20 cellular contexts compared by ENCODE assay signal in genomic region chr4:146255463-146255862, GRCh38. TPM values are rescaled to one million over a fixed set of nuclear protein-coding genes. Genes with fewer than 3 reads are reported as not detected.
A peak's percentile ranks its signal among the peaks of the same experiment; 100 is the strongest.
DNase-seq lines count a peak whose midpoint lies in the region; ATAC-seq, FAIRE-seq and TF ChIP-seq lines count a peak whose summit lies in the region.
"Had no signal": no experiment of that assay in that cellular context is flagged by ENCODE, and none has a peak within 500 bp of the region (broad histone marks: within the 10 kb centered on the region; RNA-seq: fewer than 3 reads in every experiment).

No MANE protein-coding gene starts in this region.

- intact Hi-C loops in naive thymus-derived CD4-positive, alpha-beta T cell (cut with micrococcal nuclease), result no loop called here

- H3K27me3 ChIP-seq in gastroesophageal sphincter, result no peaks in the 10 kb centered on the region
- no peaks in the 10 kb centered on the region for H3K27me3 ChIP-seq in naive thymus-derived CD4-positive, alpha-beta T cell (ENCODE audit: control insufficient read depth in 2 of 2, insufficient read depth in 2 of 2, low read length in 2 of 2)
- H3K27me3 ChIP-seq: gastrocnemius medialis, spleen had no signal

- TF ChIP-seq POLR2A in gastroesophageal sphincter (IDR thresholded peaks at IDR 0.05), result no peak

- H3K27ac ChIP-seq in gastroesophageal sphincter, result no peak overlapping the region
- no peak overlapping the region for H3K27ac ChIP-seq in naive thymus-derived CD4-positive, alpha-beta T cell (ENCODE audit: low read depth, low read length)
- H3K27ac ChIP-seq: gastrocnemius medialis, WERI-Rb-1 had no signal

- H3K4me1 ChIP-seq in gastroesophageal sphincter, result no peaks in the 10 kb centered on the region
- no peaks in the 10 kb centered on the region for H3K4me1 ChIP-seq in naive thymus-derived CD4-positive, alpha-beta T cell (ENCODE audit: control insufficient read depth in 2 of 2, insufficient read depth in 2 of 2, low read length in 2 of 2)
- H3K4me1 ChIP-seq: gastrocnemius medialis had no signal

- WGBS in gastroesophageal sphincter (ENCODE audit: low coverage in 1 of 2), 2 donors, result 60 to 89% methylated on average over 1 of the region's 1 CpG

- no peak overlapping the region for H3K4me3 Mint-ChIP-seq in mesothelial cell of epicardium
- no peak overlapping the region for H3K4me3 Mint-ChIP-seq in naive thymus-derived CD4-positive, alpha-beta T cell
- H3K4me3 Mint-ChIP-seq: activated CD4-positive, alpha-beta memory T cell treated with anti-CD3 and anti-CD28 coated beads for 36 hours; nephron had no signal

- POLR2A ChIA-PET in naive thymus-derived CD4-positive, alpha-beta T cell (lab: Charles Lee), result no interaction called here

- no peak overlapping the region for H3K4me3 ChIP-seq in astrocyte of the spinal cord (ENCODE audit: low read depth, low read length)
- H3K4me3 ChIP-seq in gastroesophageal sphincter, result no peak overlapping the region
- no peak overlapping the region for H3K4me3 ChIP-seq in naive thymus-derived CD4-positive, alpha-beta T cell (ENCODE audit: low read length)
- H3K4me3 ChIP-seq: gastrocnemius medialis, spleen had no signal

- no peak for TF ChIP-seq EP300 in gastroesophageal sphincter (IDR thresholded peaks at IDR 0.05)

- TF ChIP-seq CTCF in astrocyte of the spinal cord (IDR thresholded peaks at IDR 0.05; ENCODE audit: low read depth, low read length) (no peak), mesothelial cell of epicardium (IDR thresholded peaks at IDR 0.05; ENCODE audit: unreplicated experiment) (no peak), gastroesophageal sphincter (IDR thresholded peaks at IDR 0.05) (no peak)

- no peaks in the 10 kb centered on the region for H3K27me3 Mint-ChIP-seq in mesothelial cell of epicardium (ENCODE audit: low read depth)
- H3K27me3 Mint-ChIP-seq in naive thymus-derived CD4-positive, alpha-beta T cell, result no peaks in the 10 kb centered on the region
- H3K27me3 Mint-ChIP-seq: activated CD4-positive, alpha-beta memory T cell treated with anti-CD3 and anti-CD28 coated beads for 36 hours had no signal

- ATAC-seq in gastroesophageal sphincter, result no peak
- no peak for ATAC-seq in GM21619 (IDR thresholded peaks at IDR 0.05; ENCODE audit: unreplicated experiment)
- ATAC-seq in naive thymus-derived CD4-positive, alpha-beta T cell, result no peak
- ATAC-seq: gastrocnemius medialis had no signal

- H3K9me3 Mint-ChIP-seq in mesothelial cell of epicardium, result no peaks in the 10 kb centered on the region
- no peaks in the 10 kb centered on the region for H3K9me3 Mint-ChIP-seq in naive thymus-derived CD4-positive, alpha-beta T cell
- H3K9me3 Mint-ChIP-seq: activated CD4-positive, alpha-beta memory T cell treated with anti-CD3 and anti-CD28 coated beads for 36 hours; nephron had no signal

- peaks cover 0 to 28% of the 10 kb centered on the region in 2 donors for H3K36me3 ChIP-seq in gastroesophageal sphincter
- peaks cover 0 to 3% (median 0%) of the 10 kb centered on the region in 3 experiments for H3K36me3 ChIP-seq in naive thymus-derived CD4-positive, alpha-beta T cell (ENCODE audit: control insufficient read depth in 2 of 3, insufficient read depth in 3 of 3, low read length in 3 of 3)
- H3K36me3 ChIP-seq: gastrocnemius medialis had no signal

- peak; percentile 38 for DNase-seq in AG08395 (ENCODE audit: low spot score)
- peak; percentile 36 for DNase-seq in HTR-8/SVneo (ENCODE audit: insufficient read length, low spot score)
- DNase-seq in astrocyte of the spinal cord (ENCODE audit: low read depth, low spot score), result peak; percentile 64
- DNase-seq in mesothelial cell of epicardium (ENCODE audit: low spot score in 2 of 2, unreplicated experiment in 2 of 2), result no peak
- DNase-seq in GOT3 (lab: John Stamatoyannopoulos, UW), result no peak
- DNase-seq in naive thymus-derived CD4-positive, alpha-beta T cell, result no peak
- DNase-seq: activated CD4-positive, alpha-beta memory T cell treated with anti-CD3 and anti-CD28 coated beads for 36 hours; activated naive CD4-positive, alpha-beta T cell; aorta; cortex of kidney; gastrocnemius medialis; NCI-H1417 treated with DMSO at 0.1 percent for 48 hours; spleen; stimulated activated CD4-positive, alpha-beta T cell treated with anti-CD3 and anti-CD28 coated beads, Interleukin-4, amount 100 ng/mL, for 4 hours; WERI-Rb-1 had no signal

- H3K36me3 Mint-ChIP-seq in mesothelial cell of epicardium, result peaks cover 3% of the 10 kb centered on the region
- peaks cover under 1 to 28% (median 11%) of the 10 kb centered on the region in 5 donors for H3K36me3 Mint-ChIP-seq in naive thymus-derived CD4-positive, alpha-beta T cell

- no peaks in the 10 kb centered on the region for H3K9me3 ChIP-seq in gastroesophageal sphincter
- no peaks in the 10 kb centered on the region for H3K9me3 ChIP-seq in naive thymus-derived CD4-positive, alpha-beta T cell (ENCODE audit: control insufficient read depth in 2 of 3, low read length in 3 of 3)
- H3K9me3 ChIP-seq: gastrocnemius medialis, spleen had no signal

- CTCF ChIA-PET in naive thymus-derived CD4-positive, alpha-beta T cell (lab: Charles Lee), result no interaction called here

- peak; percentile 16 for FAIRE-seq in HTR-8/SVneo (lab: Jason Lieb, UNC)
- FAIRE-seq: endothelial cell of umbilical vein had no signal

- in situ Hi-C loops in astrocyte of the spinal cord (cut with HindIII; ENCODE audit: low sequenced_read_pairs), result no loop called here

- peak overlapping the region; percentile 71 for H3K27ac Mint-ChIP-seq in mesothelial cell of epicardium
- no peak overlapping the region for H3K27ac Mint-ChIP-seq in naive thymus-derived CD4-positive, alpha-beta T cell
- H3K27ac Mint-ChIP-seq: activated CD4-positive, alpha-beta memory T cell treated with anti-CD3 and anti-CD28 coated beads for 36 hours; nephron had no signal

- H3K4me1 Mint-ChIP-seq in mesothelial cell of epicardium, result peaks cover 20% of the 10 kb centered on the region
- H3K4me1 Mint-ChIP-seq in naive thymus-derived CD4-positive, alpha-beta T cell, result no peaks in the 10 kb centered on the region
- H3K4me1 Mint-ChIP-seq: nephron had no signal

RNA-seq across cellular contexts. Expression of gene REELD1, which starts 41.1 kb away (rescaled TPM):
- 0.13 to 0.45 TPM (median 0.16 TPM) in 3 replicates for total RNA-seq in mesothelial cell of epicardium
- 1 to 10 TPM in 1 of 4 donors, under 1 TPM in 1, not detected in 2; 0.78 to 1.4 TPM for total RNA-seq in gastroesophageal sphincter
- 1 to 10 TPM in 3 of 5 experiments, under 1 TPM in 1, not detected in 1; 0.89 to 1.7 (median 1.4) TPM for total RNA-seq in naive thymus-derived CD4-positive, alpha-beta T cell
- under 1 TPM in 1 of 2 donors, not detected in 1; 0.23 TPM for polyA plus RNA-seq in naive thymus-derived CD4-positive, alpha-beta T cell
- total RNA-seq: endothelial cell of umbilical vein, urinary bladder had no signal
- polyA plus RNA-seq: endothelial cell of umbilical vein had no signal

Comparison
In these comparisons a context has a peak if more than half of its experiments do, and no peak if none do; other contexts are left out.
1. DNase-seq: peak in AG08395 (single experiment), HTR-8/SVneo (single experiment) and astrocyte of the spinal cord (single experiment); none in mesothelial cell of epicardium (0 of 2), GOT3 (single experiment) and naive thymus-derived CD4-positive, alpha-beta T cell (0 of 9).